In the genomic region with DNA sequence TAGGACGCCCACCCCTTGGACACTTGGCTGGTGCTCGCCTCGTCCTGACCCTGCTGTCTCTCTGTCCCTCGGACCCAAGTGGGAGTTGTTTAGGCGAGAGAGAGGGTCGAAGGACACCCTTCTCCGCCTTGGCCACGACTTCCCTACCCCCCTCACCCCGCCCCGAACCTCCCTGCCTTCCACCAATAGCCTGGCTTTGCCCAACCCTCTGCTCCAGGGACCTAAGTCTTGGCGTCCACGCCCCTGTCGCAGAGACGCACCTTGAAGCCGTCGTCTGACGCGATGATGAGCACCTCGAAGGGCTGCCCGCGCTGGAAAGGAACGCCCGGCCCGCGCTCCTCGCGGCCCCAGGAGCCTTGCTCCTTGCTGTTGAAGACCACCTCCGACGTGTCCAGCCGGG, we compare ENCODE assay signal across 6 cellular contexts. TPM values are rescaled to one million over a fixed set of nuclear protein-coding genes. Genes with fewer than 3 reads are reported as not detected.
"Had no signal": no experiment of that assay in that cellular context is flagged by ENCODE, and none has a peak within 500 bp of the region (broad histone marks: within the 10 kb centered on the region; RNA-seq: fewer than 3 reads in every experiment).

No MANE protein-coding gene starts in this region.

RNA-seq across cellular contexts. Expression of a gene that starts 1.7 kb away (rescaled TPM):
- total RNA-seq: M059J, PC-3, Right ventricle myocardium inferior, RPMI7951, SK-MEL-5 had no signal

RNA-seq across cellular contexts. Expression of a gene that starts 17.4 kb away (rescaled TPM):
- total RNA-seq: M059J, PC-3, Right ventricle myocardium inferior, RPMI7951, SJCRH30, SK-MEL-5 had no signal

RNA-seq across cellular contexts. Expression of a gene that starts 27.3 kb away (rescaled TPM):
- total RNA-seq: Right ventricle myocardium inferior, RPMI7951, SJCRH30, SK-MEL-5 had no signal

RNA-seq across cellular contexts. Expression of a gene that starts 41.2 kb away (rescaled TPM):
- total RNA-seq: M059J, RPMI7951, SK-MEL-5 had no signal
